In the genomic region with DNA sequence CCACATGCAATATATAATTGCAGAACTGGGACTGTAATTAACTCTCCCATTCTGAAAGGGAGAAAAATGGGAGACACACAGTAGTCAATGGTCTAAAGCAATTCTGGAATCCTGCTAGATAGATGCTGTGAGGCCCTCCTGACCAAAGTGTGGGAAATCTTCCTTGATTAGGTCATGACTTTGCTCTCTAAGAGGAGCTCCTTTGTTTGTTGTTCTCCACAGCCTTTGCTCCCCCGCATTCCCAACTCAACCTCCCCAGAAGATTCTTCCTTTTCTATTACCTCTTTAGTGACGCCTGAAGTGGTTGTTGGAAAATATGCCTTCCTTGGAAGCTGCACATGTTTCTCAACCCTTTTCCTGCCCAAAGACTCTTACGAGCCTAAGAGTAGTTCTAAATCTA, we compare ENCODE assay signal across 30 cellular contexts. TPM values are rescaled to one million over a fixed set of nuclear protein-coding genes. Genes with fewer than 3 reads are reported as not detected.
"Had no signal": no experiment of that assay in that cellular context is flagged by ENCODE, and none has a peak within 500 bp of the region (broad histone marks: within the 10 kb centered on the region; RNA-seq: fewer than 3 reads in every experiment).

No MANE protein-coding gene starts in this region.

- H3K36me3 ChIP-seq: brain microvascular endothelial cell, cardiac muscle cell, MG63 had no signal

- H3K4me3 ChIP-seq: cardiac muscle cell, MG63 had no signal

- FAIRE-seq: RCC 7860 had no signal

- H3K9me3 Mint-ChIP-seq: activated naive CD4-positive, alpha-beta T cell treated with anti-CD3 and anti-CD28 coated beads, Interleukin-2, amount 50 U/mL, for 72 hours; activated naive CD8-positive, alpha-beta T cell treated with anti-CD3 and anti-CD28 coated beads, Interleukin-2, amount 50 U/mL, for 24 hours; activated T-cell treated with anti-CD3 and anti-CD28 coated beads, Interleukin-2, amount 50 U/mL, for 24 hours had no signal

- H3K27ac Mint-ChIP-seq: activated CD8-positive, alpha-beta memory T cell treated with anti-CD3 and anti-CD28 coated beads, Interleukin-2, amount 10 ng/mL, durations not matched to agents 7 days and 5 days; activated naive CD4-positive, alpha-beta T cell treated with anti-CD3 and anti-CD28 coated beads, Interleukin-2, amount 50 U/mL, for 72 hours; activated naive CD8-positive, alpha-beta T cell treated with anti-CD3 and anti-CD28 coated beads, Interleukin-2, amount 50 U/mL, for 24 hours; activated T-cell treated with anti-CD3 and anti-CD28 coated beads, Interleukin-2, amount 50 U/mL, for 24 hours; T-helper 17 cell; WTC11 had no signal

- H3K36me3 Mint-ChIP-seq: activated CD8-positive, alpha-beta memory T cell treated with anti-CD3 and anti-CD28 coated beads, Interleukin-2, amount 10 ng/mL, durations not matched to agents 7 days and 5 days; activated naive CD4-positive, alpha-beta T cell treated with anti-CD3 and anti-CD28 coated beads, Interleukin-2, amount 50 U/mL, for 72 hours had no signal

- DNase-seq: activated CD4-positive, alpha-beta T cell treated with anti-CD3 and anti-CD28 coated beads for 48 hours; activated CD4-positive, alpha-beta T cell treated with anti-CD3 and anti-CD28 coated beads, Interleukin-2, amount 50 U/mL, for 48 hours; activated CD4-positive, CD25-positive, alpha-beta regulatory T cell treated with anti-CD3 and anti-CD28 coated beads, Interleukin-2, amount 50 U/mL, for 72 hours; activated CD8-positive, alpha-beta memory T cell treated with anti-CD3 and anti-CD28 coated beads, Interleukin-2, amount 10 ng/mL, durations not matched to agents 7 days and 5 days; activated effector memory CD4-positive, alpha-beta T cell treated with anti-CD3 and anti-CD28 coated beads, Interleukin-2, amount 50 U/mL, for 16 hours; activated naive CD4-positive, alpha-beta T cell treated with Interleukin-2 at 50 U/mL for 16 hours; activated naive CD8-positive, alpha-beta T cell treated with anti-CD3 and anti-CD28 coated beads, Interleukin-2, amount 50 U/mL, for 24 hours; activated T-cell treated with anti-CD3 and anti-CD28 coated beads, Interleukin-2, amount 50 U/mL, for 24 hours; amygdala; brain microvascular endothelial cell; cerebellar nuclear complex; MG63; MV-4-11; NCI-H1092 treated with DMSO at 0.1 percent for 48 hours; NCI-H1417 treated with DMSO at 0.1 percent for 48 hours; NCI-H1694; NCI-H2029; NCI-H2107; NCI-H2171 treated with DMSO at 0.1 percent for 48 hours; NCI-H345; NCI-H510A; NCI-H526 treated with DMSO at 0.1 percent for 48 hours; PC-3; SHP77 treated with DMSO at 0.1 percent for 48 hours; T-helper 17 cell; T-helper 9 cell had no signal

- H3K27ac ChIP-seq: brain microvascular endothelial cell had no signal

- H3K4me3 Mint-ChIP-seq: activated CD8-positive, alpha-beta memory T cell treated with anti-CD3 and anti-CD28 coated beads, Interleukin-2, amount 10 ng/mL, durations not matched to agents 7 days and 5 days; activated naive CD8-positive, alpha-beta T cell treated with anti-CD3 and anti-CD28 coated beads, Interleukin-2, amount 50 U/mL, for 24 hours; activated T-cell treated with anti-CD3 and anti-CD28 coated beads, Interleukin-2, amount 50 U/mL, for 24 hours; T-helper 17 cell; WTC11 had no signal

- ATAC-seq: activated CD8-positive, alpha-beta memory T cell treated with anti-CD3 and anti-CD28 coated beads, Interleukin-2, amount 10 ng/mL, durations not matched to agents 7 days and 5 days; activated naive CD4-positive, alpha-beta T cell treated with anti-CD3 and anti-CD28 coated beads, Interleukin-2, amount 50 U/mL, for 72 hours; activated naive CD8-positive, alpha-beta T cell treated with anti-CD3 and anti-CD28 coated beads, Interleukin-2, amount 50 U/mL, for 24 hours; PC-3; T-helper 17 cell; WTC11 had no signal

- H3K27me3 ChIP-seq: brain microvascular endothelial cell, cardiac muscle cell, MG63 had no signal

- H3K4me1 Mint-ChIP-seq: activated CD8-positive, alpha-beta memory T cell treated with anti-CD3 and anti-CD28 coated beads, Interleukin-2, amount 10 ng/mL, durations not matched to agents 7 days and 5 days; activated naive CD8-positive, alpha-beta T cell treated with anti-CD3 and anti-CD28 coated beads, Interleukin-2, amount 50 U/mL, for 24 hours; T-helper 17 cell had no signal

RNA-seq across cellular contexts. Expression of a gene that starts 28.8 kb away (rescaled TPM):
- total RNA-seq: activated CD8-positive, alpha-beta memory T cell treated with anti-CD3 and anti-CD28 coated beads, Interleukin-2, amount 10 ng/mL, durations not matched to agents 7 days and 5 days; activated naive CD4-positive, alpha-beta T cell treated with anti-CD3 and anti-CD28 coated beads, Interleukin-2, amount 50 U/mL, for 72 hours; T-helper 17 cell had no signal
